8 cellular contexts compared by ENCODE assay signal in the genomic region with DNA sequence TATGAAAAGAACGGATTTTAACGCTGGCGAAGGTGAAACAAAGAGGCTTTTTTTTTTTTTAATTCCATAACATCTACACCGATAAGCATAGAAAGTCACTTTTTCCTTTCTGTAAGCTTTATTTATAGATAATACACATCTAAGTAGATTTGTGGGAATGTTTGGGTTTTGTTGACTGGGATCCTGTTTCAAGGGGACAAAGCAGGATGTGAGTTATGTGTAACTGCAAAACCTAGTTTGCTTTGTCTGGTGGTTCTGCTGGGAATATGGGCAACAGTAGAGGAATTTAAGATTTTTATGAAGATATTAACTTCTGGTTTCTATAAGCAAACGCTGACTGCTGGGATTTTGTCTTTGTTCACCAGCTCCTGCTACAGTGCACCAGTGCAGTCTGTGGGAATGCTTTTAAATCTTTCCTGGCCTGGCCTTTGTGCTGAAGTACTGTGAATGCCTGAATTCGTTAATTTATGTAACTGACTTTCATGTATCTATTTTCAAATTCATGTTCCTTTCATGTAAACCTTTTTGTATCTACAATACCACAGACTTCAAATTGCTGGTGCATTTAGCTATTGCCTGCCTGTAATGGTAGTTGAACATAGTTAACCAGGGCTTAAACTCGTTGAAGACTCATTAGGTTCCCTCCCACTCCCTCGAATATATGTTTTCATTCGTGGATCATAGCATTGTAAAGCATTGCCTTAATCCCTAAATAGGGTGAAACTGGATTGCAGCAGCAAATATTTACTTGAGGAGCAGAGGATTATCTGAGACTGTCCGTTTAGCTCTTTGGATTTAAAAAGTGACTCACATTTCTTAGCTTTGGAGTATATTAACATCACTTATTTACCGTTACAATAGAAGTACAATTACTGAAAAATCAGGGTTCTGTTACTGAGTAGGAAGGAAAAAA.
DNase-seq lines count a peak whose midpoint lies in the region; ATAC-seq and TF ChIP-seq lines count a peak whose summit lies in the region.

No MANE protein-coding gene starts in this region.

- H3K36me3 ChIP-seq in KOPT-K1 (ENCODE audit: insufficient read depth, low read length): 0 out of 2 replicates have a peak, but pooled peaks cover 4% of the 10 kb centered on the region

- DNase-seq in cerebellar cortex (ENCODE audit: low spot score): peak; percentile 31
- DNase-seq in midbrain (lab: John Stamatoyannopoulos, UW): peak; percentile 28
- DNase-seq in middle frontal gyrus (ENCODE audit: extremely low spot score, low spot score): no peak
- DNase-seq in activated CD4-positive, CD25-positive, alpha-beta regulatory T cell (lab: John Stamatoyannopoulos, UW): no peak
- DNase-seq in cortex of kidney (lab: John Stamatoyannopoulos, UW): no peak

- H3K27ac ChIP-seq in C4-2B (peak overlapping the region; percentile 83), KOPT-K1 (ENCODE audit: low read depth, low read length, poor library complexity, severe bottlenecking) (peak overlapping the region; percentile 74)

- H3K9me3 ChIP-seq in KOPT-K1 (ENCODE audit: insufficient read depth, low read length, poor library complexity, severe bottlenecking): no peaks in the 10 kb centered on the region

- ATAC-seq in HG03108 (IDR thresholded peaks at IDR 0.05; ENCODE audit: unreplicated experiment): no peak

- TF ChIP-seq CTCF in C4-2B (conservative IDR thresholded peaks at IDR 0.05): no peak

Comparison
In these comparisons a context has a peak if more than half of its experiments do, and no peak if none do; other contexts are left out.
1. DNase-seq: peak in cerebellar cortex (single experiment) and midbrain (single experiment); none in middle frontal gyrus (single experiment), activated CD4-positive, CD25-positive, alpha-beta regulatory T cell (0 of 4) and cortex of kidney (single experiment).